Comparison of ENCODE assay signal across 25 cellular contexts in the genomic region with DNA sequence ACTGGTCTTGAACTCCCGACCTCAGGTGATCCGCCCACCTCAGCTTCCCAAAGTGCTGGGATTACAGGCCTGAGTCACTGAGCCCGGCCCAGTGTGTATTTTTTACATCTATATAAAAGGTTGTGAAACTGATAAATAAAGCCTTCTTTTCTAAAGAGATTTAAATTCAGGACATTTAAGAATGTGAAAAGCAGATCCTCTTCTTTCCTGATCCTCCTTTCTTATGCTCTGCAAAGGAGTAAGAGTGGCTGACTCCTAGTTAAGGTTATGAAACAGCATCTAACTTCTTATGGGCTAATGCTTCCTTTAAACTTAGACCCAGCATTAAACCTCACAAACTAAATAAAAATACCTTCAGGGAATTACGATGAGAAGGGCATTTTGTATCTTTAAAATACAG.
"Had no signal": no experiment of that assay in that cellular context is flagged by ENCODE, and none has a peak within 500 bp of the region (broad histone marks: within the 10 kb centered on the region; RNA-seq: fewer than 3 reads in every experiment).

No MANE protein-coding gene starts in this region.

- ATAC-seq: heart right ventricle; left cardiac atrium; lower lobe of right lung; natural killer cell treated with Interleukin-12 subunit alpha and Interleukin-12 subunit beta and Interleukin-15 and Interleukin-18, amount 100 ng/mL, for 72 hours; psoas muscle; right lobe of liver had no signal

- H3K4me1 Mint-ChIP-seq: endodermal cell had no signal

- H3K4me3 ChIP-seq: coronary artery, heart right ventricle, left ventricle myocardium inferior, lower lobe of right lung, psoas muscle, right lobe of liver, spleen had no signal

- H3K79me2 ChIP-seq: parathyroid adenoma had no signal

- DNase-seq: effector CD4-positive, alpha-beta T cell; endodermal cell; erythroblast; heart right ventricle; hypothalamus; kidney; left cardiac atrium; left ventricle myocardium inferior; lower lobe of right lung; midbrain; occipital lobe; psoas muscle; retina; right lobe of liver; spleen; stimulated activated CD4-positive, alpha-beta T cell treated with anti-CD3 and anti-CD28 coated beads, Interleukin-15, amount 100 ng/mL, for 24 hours; stimulated activated CD4-positive, alpha-beta T cell treated with anti-CD3 and anti-CD28 coated beads, Interleukin-1b, Interleukin-23, amount 100 ng/mL, for 48 hours; stimulated activated CD4-positive, alpha-beta T cell treated with anti-CD3 and anti-CD28 coated beads, Interleukin-4, amount 100 ng/mL, for 24 hours; stimulated activated naive CD4-positive, alpha-beta T cell treated with Interleukin-2 at 50 U/mL for 16 hours; trophoblast cell had no signal

- H3K9ac ChIP-seq: parathyroid adenoma had no signal

- H2AFZ ChIP-seq: parathyroid adenoma had no signal

- H3K9me3 ChIP-seq: lower lobe of right lung, psoas muscle, right lobe of liver had no signal

- H3K27ac Mint-ChIP-seq: endodermal cell; memory B cell; natural killer cell treated with Interleukin-12 subunit alpha and Interleukin-12 subunit beta and Interleukin-15 and Interleukin-18, amount 100 ng/mL, for 72 hours had no signal

- H3K27ac ChIP-seq: coronary artery, heart right ventricle, left ventricle myocardium inferior, lower lobe of right lung, parathyroid adenoma, psoas muscle, right lobe of liver, spleen had no signal

- H3K36me3 Mint-ChIP-seq: natural killer cell treated with Interleukin-12 subunit alpha and Interleukin-12 subunit beta and Interleukin-15 and Interleukin-18, amount 100 ng/mL, for 72 hours had no signal

- H3K4me3 Mint-ChIP-seq: endodermal cell; memory B cell; natural killer cell treated with Interleukin-12 subunit alpha and Interleukin-12 subunit beta and Interleukin-15 and Interleukin-18, amount 100 ng/mL, for 72 hours had no signal

- H3K4me1 ChIP-seq: lower lobe of right lung, parathyroid adenoma, psoas muscle, right lobe of liver, spleen had no signal

- FAIRE-seq: endothelial cell of umbilical vein, kidney had no signal

- H3K27me3 ChIP-seq: heart right ventricle, right lobe of liver, spleen had no signal

- H3K9me3 Mint-ChIP-seq: endodermal cell; memory B cell; natural killer cell treated with Interleukin-12 subunit alpha and Interleukin-12 subunit beta and Interleukin-15 and Interleukin-18, amount 100 ng/mL, for 72 hours had no signal

- H3K36me3 ChIP-seq: heart right ventricle, left ventricle myocardium inferior, lower lobe of right lung, right lobe of liver, spleen had no signal
